1 cellular context compared by ENCODE assay signal in the genomic region with DNA sequence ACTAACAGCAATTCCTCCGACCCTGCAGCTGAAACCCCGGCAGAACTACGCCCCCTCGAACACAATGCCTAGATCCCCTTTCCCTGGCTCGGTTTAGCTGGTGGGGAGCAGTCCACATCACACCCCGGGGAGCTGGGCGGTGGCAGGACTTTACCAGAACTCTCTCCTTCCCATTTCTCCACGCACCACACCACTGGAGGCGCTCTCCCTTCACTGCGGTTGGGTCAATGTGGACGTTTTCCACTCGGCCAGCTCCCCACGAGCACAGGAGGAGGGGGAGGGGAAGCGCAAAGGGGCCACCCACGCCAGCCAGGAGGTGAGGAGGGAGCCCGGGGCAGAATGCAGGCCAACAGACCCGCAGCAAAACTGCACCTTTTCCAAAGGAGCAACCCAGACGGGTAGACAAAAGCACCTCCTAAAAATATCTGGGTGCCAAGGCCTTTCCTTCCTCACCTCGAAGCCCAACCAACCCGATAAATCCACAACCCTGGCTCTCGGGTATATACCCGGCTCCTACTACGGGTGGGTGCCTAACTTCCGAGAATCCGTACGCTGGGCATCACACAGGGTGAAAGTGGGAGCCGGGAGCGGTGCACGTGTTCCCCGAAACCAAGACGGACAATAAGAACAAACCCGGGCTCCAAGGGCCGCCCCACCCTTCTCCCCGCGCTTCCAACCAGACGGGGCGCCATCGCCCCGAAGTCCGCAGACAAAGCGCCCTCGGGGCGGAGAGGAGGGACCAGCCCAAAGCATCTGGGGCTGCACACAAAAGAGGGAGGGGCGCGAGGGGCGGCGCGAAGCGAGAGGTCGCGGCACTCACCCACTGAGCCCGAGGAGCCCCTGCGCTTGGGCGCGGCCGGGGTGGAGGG.
A peak's percentile ranks its signal among the peaks of the same experiment; 100 is the strongest.
TF ChIP-seq lines count a peak whose summit lies in the region.

No MANE protein-coding gene starts in this region.

TF ChIP-seq in IMR-90, 13 proteins besides CTCF, POLR2A, EP300 and RAD21:
- peak; percentile 73; the same call in 1 of the 2 replicates for TF ChIP-seq CHD1 (IDR thresholded peaks at IDR 0.05; ENCODE audit: low read depth, low read length)
- no peak for TF ChIP-seq ELK1 (IDR thresholded peaks at IDR 0.05; ENCODE audit: borderline replicate concordance, low read depth, low read length)
- no peak; the same call in 1 of the 2 replicates for TF ChIP-seq BHLHE40 (IDR thresholded peaks at IDR 0.05; ENCODE audit: low read depth, low read length)
- no peak for TF ChIP-seq RCOR1 (IDR thresholded peaks at IDR 0.05; ENCODE audit: insufficient replicate concordance, low read length)
- no peak for TF ChIP-seq NFE2L2 (IDR thresholded peaks at IDR 0.05; ENCODE audit: low read depth, low read length)
- TF ChIP-seq RFX5 (IDR thresholded peaks at IDR 0.05; ENCODE audit: low read depth, low read length) = no peak
- peak; percentile 37; the same call in 1 of the 2 replicates for TF ChIP-seq MAZ (IDR thresholded peaks at IDR 0.05; ENCODE audit: borderline replicate concordance, low read depth, low read length)
- TF ChIP-seq CEBPB (IDR thresholded peaks at IDR 0.05; ENCODE audit: low read depth, low read length) = no peak
- peak; percentile 46 for TF ChIP-seq SMC3 (IDR thresholded peaks at IDR 0.05; ENCODE audit: low read depth, low read length)
- TF ChIP-seq FOS (IDR thresholded peaks at IDR 0.05; ENCODE audit: low read depth, low read length) = no peak
- TF ChIP-seq MAFK (IDR thresholded peaks at IDR 0.05; ENCODE audit: low read depth, low read length) = no peak
- TF ChIP-seq, protein P1, sequence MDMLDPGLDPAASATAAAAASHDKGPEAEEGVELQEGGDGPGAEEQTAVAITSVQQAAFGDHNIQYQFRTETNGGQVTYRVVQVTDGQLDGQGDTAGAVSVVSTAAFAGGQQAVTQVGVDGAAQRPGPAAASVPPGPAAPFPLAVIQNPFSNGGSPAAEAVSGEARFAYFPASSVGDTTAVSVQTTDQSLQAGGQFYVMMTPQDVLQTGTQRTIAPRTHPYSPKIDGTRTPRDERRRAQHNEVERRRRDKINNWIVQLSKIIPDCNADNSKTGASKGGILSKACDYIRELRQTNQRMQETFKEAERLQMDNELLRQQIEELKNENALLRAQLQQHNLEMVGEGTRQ (IDR thresholded peaks at IDR 0.05; ENCODE audit: low read depth, low read length) = 0 out of 2 replicates have a peak, but pooled peaks have one; percentile 10
- TF ChIP-seq MXI1 (IDR thresholded peaks at IDR 0.05; ENCODE audit: borderline replicate concordance, low read depth, low read length) = peak; percentile 71; the same call in 1 of the 2 replicates
